21 cellular contexts compared by ENCODE assay signal in the genomic region with DNA sequence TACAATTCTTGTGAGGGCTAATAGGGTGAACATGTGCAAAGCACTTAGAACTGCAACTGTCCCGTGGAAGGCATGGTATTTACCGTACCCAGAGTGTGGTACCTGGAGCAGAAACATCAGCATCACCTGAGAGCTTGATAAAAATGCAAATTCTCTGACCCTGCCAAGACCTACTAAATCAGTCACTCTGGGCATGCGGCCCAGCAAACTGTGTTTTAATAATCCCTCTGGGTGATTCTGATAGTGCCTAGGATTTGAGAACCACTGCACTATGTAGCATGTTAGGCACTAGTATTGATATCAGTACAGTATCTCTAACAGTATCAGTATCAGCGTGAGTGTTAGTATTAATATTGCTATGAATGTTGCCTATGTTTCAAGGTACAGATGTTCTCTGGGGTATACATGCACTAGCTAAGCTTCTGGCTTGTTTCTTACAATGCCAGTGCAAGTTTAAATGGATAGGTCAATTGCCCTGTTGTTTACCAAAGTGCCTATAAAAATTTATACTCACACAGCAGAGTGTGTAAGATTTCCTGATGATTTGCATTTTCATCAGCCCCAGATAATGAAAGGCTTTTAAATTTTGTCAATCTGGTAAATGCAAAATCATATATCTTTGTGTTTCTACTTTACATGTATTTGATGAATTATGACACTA.
"Had no signal": no experiment of that assay in that cellular context is flagged by ENCODE, and none has a peak within 500 bp of the region (broad histone marks: within the 10 kb centered on the region; RNA-seq: fewer than 3 reads in every experiment).

No MANE protein-coding gene starts in this region.

- H3K4me1 ChIP-seq: sigmoid colon, upper lobe of left lung, uterus had no signal

- H3K27me3 ChIP-seq: foreskin keratinocyte, neural progenitor cell, ovary, right atrium auricular region, sigmoid colon, tibial artery, upper lobe of left lung, uterus had no signal

- H3K9me3 ChIP-seq: ovary, right atrium auricular region, sigmoid colon, tibial artery, upper lobe of left lung, uterus had no signal

- H3K4me2 ChIP-seq: neural progenitor cell had no signal

- H3K27ac Mint-ChIP-seq: natural killer cell, neural progenitor cell had no signal

- H3K9ac ChIP-seq: neural progenitor cell had no signal

- DNase-seq: effector CD4-positive, alpha-beta T cell; endodermal cell; erythroblast; foreskin keratinocyte; kidney; left cardiac atrium; left ventricle myocardium superior; natural killer cell; nucleus accumbens; ovary; sigmoid colon; stimulated activated CD4-positive, alpha-beta T cell treated with anti-CD3 and anti-CD28 coated beads, Interleukin-2, amount 100 ng/mL, for 24 hours; stimulated activated CD4-positive, alpha-beta T cell treated with anti-CD3 and anti-CD28 coated beads, Interleukin-4, amount 100 ng/mL, for 4 hours; stimulated activated naive CD4-positive, alpha-beta T cell; tibial artery; upper lobe of left lung; uterus had no signal

- H3K9me3 Mint-ChIP-seq: endodermal cell, natural killer cell, neural progenitor cell had no signal

- ATAC-seq: natural killer cell had no signal

- H3K36me3 Mint-ChIP-seq: natural killer cell, neural progenitor cell had no signal

- H3K36me3 ChIP-seq: neural progenitor cell, ovary, right atrium auricular region, sigmoid colon, tibial artery, upper lobe of left lung, uterus had no signal

- H3K4me3 ChIP-seq: coronary artery, neural progenitor cell, ovary, right atrium auricular region, sigmoid colon, skin epidermis, tibial artery, upper lobe of left lung, uterus had no signal

- H2AFZ ChIP-seq: neural progenitor cell had no signal

- H3K27ac ChIP-seq: foreskin keratinocyte, neural progenitor cell, sigmoid colon, skin epidermis, upper lobe of left lung, uterus had no signal

- H3K4me3 Mint-ChIP-seq: endodermal cell, natural killer cell, neural progenitor cell had no signal
